35 cellular contexts compared by ENCODE assay signal in genomic region chr1:47854552-47855144, GRCh38.
"Had no signal": no experiment of that assay in that cellular context is flagged by ENCODE, and none has a peak within 500 bp of the region (broad histone marks: within the 10 kb centered on the region; RNA-seq: fewer than 3 reads in every experiment).

No MANE protein-coding gene starts in this region.

- H3K27me3 ChIP-seq: MG63 had no signal

- DNase-seq: Karpas-422, Kasumi-1, MG63, MM.1S, MV-4-11, NCI-H1048, NCI-H1092, NCI-H1092 treated with DMSO at 0.1 percent for 48 hours, NCI-H1105, NCI-H1105 treated with DMSO at 0.1 percent for 48 hours, NCI-H1417, NCI-H1417 treated with DMSO at 0.1 percent for 48 hours, NCI-H1436, NCI-H1436 treated with DMSO at 0.1 percent for 48 hours, NCI-H146, NCI-H1694, NCI-H1694 treated with DMSO at 0.1 percent for 48 hours, NCI-H187, NCI-H187 treated with DMSO at 0.1 percent for 48 hours, NCI-H1930, NCI-H2029, NCI-H2029 treated with DMSO at 0.1 percent for 48 hours, NCI-H2081, NCI-H2081 treated with DMSO at 0.1 percent for 48 hours, NCI-H2107, NCI-H2171, NCI-H2171 treated with DMSO at 0.1 percent for 48 hours, NCI-H2227 treated with DMSO at 0.1 percent for 48 hours, NCI-H226, NCI-H345, NCI-H446, NCI-H446 treated with DMSO at 0.1 percent for 48 hours, NCI-H510A, NCI-H510A treated with DMSO at 0.1 percent for 48 hours had no signal

- H3K9ac ChIP-seq: KMS-11 had no signal

- H3K4me2 ChIP-seq: KMS-11 had no signal

- H3K36me3 ChIP-seq: MG63 had no signal

- H3K4me3 ChIP-seq: MG63 had no signal

- H3K27ac ChIP-seq: KMS-11 had no signal

- H3K9me3 ChIP-seq: MG63 had no signal
